ENCODE assay signal across 11 cellular contexts in genomic region chr11:130945945-130946344, GRCh38. TPM values are rescaled to one million over a fixed set of nuclear protein-coding genes. Genes with fewer than 3 reads are reported as not detected.
DNase-seq lines count a peak whose midpoint lies in the region; ATAC-seq, FAIRE-seq and TF ChIP-seq lines count a peak whose summit lies in the region.
"Had no signal": no experiment of that assay in that cellular context is flagged by ENCODE, and none has a peak within 500 bp of the region (broad histone marks: within the 10 kb centered on the region; RNA-seq: fewer than 3 reads in every experiment).

No MANE protein-coding gene starts in this region.

- peaks cover 14 to 18% of the 10 kb centered on the region in 2 donors for H3K27me3 Mint-ChIP-seq in stimulated activated naive B cell treated with anti-CD40 and anti-IgM and Interleukin-4, amounts not matched to agents 10 μg/mL and 1 μg/mL and 100 μg/mL, for 72 hours

- no peak overlapping the region for H3K27ac ChIP-seq in keratinocyte (ENCODE audit: control insufficient read depth, insufficient read depth, low read length)
- no peak overlapping the region for H3K27ac ChIP-seq in tibial artery
- H3K27ac ChIP-seq: ovary had no signal

- no peaks in the 10 kb centered on the region for H3K36me3 ChIP-seq in keratinocyte (ENCODE audit: control insufficient read depth in 2 of 2, extremely low read depth in 1 of 2, insufficient read depth in 2 of 2, low read length in 2 of 2)
- H3K36me3 ChIP-seq in tibial artery, result no peaks in the 10 kb centered on the region
- H3K36me3 ChIP-seq: ovary had no signal

- H3K27me3 ChIP-seq in keratinocyte (ENCODE audit: control insufficient read depth, extremely low read depth, insufficient read depth, low read length) (no peaks in the 10 kb centered on the region), tibial artery (no peaks in the 10 kb centered on the region)
- H3K27me3 ChIP-seq: ovary had no signal

- ATAC-seq in HG03196 (IDR thresholded peaks at IDR 0.05; ENCODE audit: unreplicated experiment), result no peak
- ATAC-seq in stimulated activated naive B cell treated with anti-CD40 and anti-IgM and Interleukin-4, amounts not matched to agents 10 μg/mL and 1 μg/mL and 100 μg/mL, for 72 hours (replicated peaks), result no peak
- ATAC-seq: K562 had no signal

- no peaks in the 10 kb centered on the region for H3K4me1 Mint-ChIP-seq in stimulated activated naive B cell treated with anti-CD40 and anti-IgM and Interleukin-4, amounts not matched to agents 10 μg/mL and 1 μg/mL and 100 μg/mL, for 72 hours

- no peaks in the 10 kb centered on the region for H3K9me1 ChIP-seq in keratinocyte (ENCODE audit: control insufficient read depth, extremely low read depth, insufficient read depth, low read length)

- H3K9me3 Mint-ChIP-seq in stimulated activated naive B cell treated with anti-CD40 and anti-IgM and Interleukin-4, amounts not matched to agents 10 μg/mL and 1 μg/mL and 100 μg/mL, for 72 hours, result no peaks in the 10 kb centered on the region

- FAIRE-seq in keratinocyte (lab: Jason Lieb, UNC), result peak; percentile 67
- FAIRE-seq: K562 had no signal

- DNase-seq in HPDE6-E6E7 (ENCODE audit: extremely low spot score), result peak; percentile 16
- peak; percentile 70 for DNase-seq in dedifferentiated amniotic fluid mesenchymal stem cell (ENCODE audit: extremely low spot score)
- DNase-seq in keratinocyte (ENCODE audit: low read depth, low spot score), result no peak
- peak; percentile 57 to 66 for DNase-seq in tibial artery
- no peak for DNase-seq in CD1c-positive myeloid dendritic cell (ENCODE audit: extremely low spot score)
- DNase-seq in stimulated activated naive B cell treated with anti-CD40 and anti-IgM and Interleukin-4, amounts not matched to agents 10 μg/mL and 1 μg/mL and 100 μg/mL, for 72 hours, result no peak
- DNase-seq in NCI-H524 (lab: John Stamatoyannopoulos, UW), result no peak
- DNase-seq: NCI-H2227 treated with DMSO at 0.1 percent for 48 hours had no signal

- TF ChIP-seq CTCF in keratinocyte (optimal IDR thresholded peaks at IDR 0.05 in 1 of 3, IDR thresholded peaks at IDR 0.05 in 1 of 3, conservative IDR thresholded peaks at IDR 0.05 in 1 of 3; ENCODE audit: extremely low read depth in 1 of 3, insufficient read depth in 2 of 3, low read length in 3 of 3), result no peak
- TF ChIP-seq CTCF in tibial artery (IDR thresholded peaks at IDR 0.05), result no peak

- H3K27ac Mint-ChIP-seq in stimulated activated naive B cell treated with anti-CD40 and anti-IgM and Interleukin-4, amounts not matched to agents 10 μg/mL and 1 μg/mL and 100 μg/mL, for 72 hours, result no peak overlapping the region

- H4K20me1 ChIP-seq in keratinocyte (ENCODE audit: control insufficient read depth, extremely low read depth, insufficient read depth, low read length), result no peaks in the 10 kb centered on the region

- H2AFZ ChIP-seq in keratinocyte (ENCODE audit: control insufficient read depth, low read length), result no peak overlapping the region

- no peaks in the 10 kb centered on the region for H3K79me2 ChIP-seq in keratinocyte (ENCODE audit: control insufficient read depth, insufficient read depth, low read length)

- H3K4me3 Mint-ChIP-seq in stimulated activated naive B cell treated with anti-CD40 and anti-IgM and Interleukin-4, amounts not matched to agents 10 μg/mL and 1 μg/mL and 100 μg/mL, for 72 hours, result no peak overlapping the region

- intact Hi-C loops in tibial artery (cut with DNase I; ENCODE audit: low total_unique reads), result no loop called here

- no peak overlapping the region for H3K9ac ChIP-seq in keratinocyte (ENCODE audit: control insufficient read depth, extremely low read depth, insufficient read depth, low read length)

- no peak overlapping the region for H3K4me3 ChIP-seq in keratinocyte (ENCODE audit: control insufficient read depth in 2 of 3, extremely low read depth in 1 of 3, insufficient read depth in 2 of 3, low read depth in 1 of 3, low read length in 3 of 3)
- no peak overlapping the region for H3K4me3 ChIP-seq in tibial artery
- H3K4me3 ChIP-seq: K562, ovary had no signal

- H3K9me3 ChIP-seq in keratinocyte (ENCODE audit: control insufficient read depth, low read depth, low read length) (no peaks in the 10 kb centered on the region), tibial artery (no peaks in the 10 kb centered on the region)
- H3K9me3 ChIP-seq: ovary had no signal

- peaks cover 32% of the 10 kb centered on the region for H3K4me1 ChIP-seq in keratinocyte (ENCODE audit: control insufficient read depth, extremely low read depth, insufficient read depth, low read length)
- H3K4me1 ChIP-seq in tibial artery, result peaks cover 0 to 4% (median 0%) of the 10 kb centered on the region in 4 donors

- H3K36me3 Mint-ChIP-seq in stimulated activated naive B cell treated with anti-CD40 and anti-IgM and Interleukin-4, amounts not matched to agents 10 μg/mL and 1 μg/mL and 100 μg/mL, for 72 hours, result no peaks in the 10 kb centered on the region

- no peak overlapping the region for H3K4me2 ChIP-seq in keratinocyte (ENCODE audit: control insufficient read depth, extremely low read depth, insufficient read depth, low read depth, low read length)

- dilution Hi-C loops in keratinocyte (cut with MboI; ENCODE audit: extremely low pct_ligation_motif_present, low sequenced_read_pairs), result no loop called here

RNA-seq across cellular contexts. Expression of gene SNX19, which starts 29.7 kb away (rescaled TPM):
- polyA plus RNA-seq in keratinocyte, result 25.7 to 44.0 TPM (median 29.1 TPM) in 3 replicates
- 11.2 TPM for polyA plus RNA-seq in keratinocyte (2011; ENCODE audit: low read depth)
- 18.5 and 26.2 TPM in 2 replicates for polyA plus RNA-seq in keratinocyte (2011; cell fraction: cytosol; rRNA removed)
- polyA plus RNA-seq in keratinocyte (2011; cell fraction: nucleus; rRNA removed), result 83.1 and 92.1 TPM in 2 replicates
- polyA plus RNA-seq in keratinocyte (2012; ENCODE audit: low replicate concordance), result 20.9 and 29.7 TPM in 2 replicates
- polyA minus RNA-seq in keratinocyte, result 125 to 158 TPM (median 138 TPM) in 3 replicates
- 33.6 TPM for polyA minus RNA-seq in keratinocyte (2011; cell fraction: cytosol; rRNA and poly(A)+ RNA removed)
- polyA minus RNA-seq in keratinocyte (2011; cell fraction: nucleus; rRNA and poly(A)+ RNA removed), result 124 and 198 TPM in 2 replicates

Comparison
In these comparisons a context has a peak if more than half of its experiments do, and no peak if none do; other contexts are left out.
1. DNase-seq: peak in HPDE6-E6E7 (single experiment), dedifferentiated amniotic fluid mesenchymal stem cell (single experiment) and tibial artery (2 of 2); none in keratinocyte (single experiment), CD1c-positive myeloid dendritic cell (single experiment), stimulated activated naive B cell treated with anti-CD40 and anti-IgM and Interleukin-4, amounts not matched to agents 10 μg/mL and 1 μg/mL and 100 μg/mL, for 72 hours (single experiment) and NCI-H524 (0 of 2).